1 cellular context compared by ENCODE assay signal in genomic region chr5:93604119-93604963, GRCh38.
TF ChIP-seq lines count a peak whose summit lies in the region.

No MANE protein-coding gene starts in this region.

TF ChIP-seq in SK-N-SH treated with all-trans-retinoic acid at 6 μM for 48 hours, 23 proteins besides CTCF, POLR2A, EP300 and RAD21 (continued from another document):
- TF ChIP-seq CSRNP3 (CRISPR knock-in tag; IDR thresholded peaks at IDR 0.05) = no peak
- TF ChIP-seq ISL1 (CRISPR knock-in tag; IDR thresholded peaks at IDR 0.05) = no peak
